In the genomic region with DNA sequence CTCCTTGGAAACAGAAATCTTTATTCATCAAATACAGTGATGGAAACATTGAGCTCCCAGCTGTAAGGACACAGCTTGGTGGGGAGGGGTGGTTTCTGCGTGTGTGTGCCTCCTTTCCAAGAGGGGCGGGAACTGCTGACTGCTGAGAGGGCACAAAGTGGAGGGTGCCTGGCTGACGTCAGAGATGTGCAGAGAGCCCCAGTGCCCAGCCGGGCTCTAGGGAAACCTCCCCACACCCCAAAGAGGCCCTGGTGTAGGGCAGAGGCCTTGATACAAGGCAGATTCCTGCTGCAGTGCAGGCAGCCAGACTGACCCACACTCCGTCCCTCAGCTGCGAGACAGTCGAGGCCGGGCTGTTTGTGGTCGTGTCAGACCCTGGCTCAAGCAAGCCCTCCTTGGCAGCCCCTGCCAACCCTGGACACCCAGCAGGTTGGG, we compare ENCODE assay signal across 22 cellular contexts.
DNase-seq lines count a peak whose midpoint lies in the region; ATAC-seq and TF ChIP-seq lines count a peak whose summit lies in the region.
"Had no signal": no experiment of that assay in that cellular context is flagged by ENCODE, and none has a peak within 500 bp of the region (broad histone marks: within the 10 kb centered on the region; RNA-seq: fewer than 3 reads in every experiment).

No MANE protein-coding gene starts in this region.

- no peak overlapping the region for H3K4me2 ChIP-seq in neuronal stem cell (ENCODE audit: insufficient read depth, low read length, poor library complexity, severe bottlenecking)
- H3K4me2 ChIP-seq: hepatocyte had no signal

- H4K91ac ChIP-seq in neuronal stem cell (ENCODE audit: low read depth, low read length, poor library complexity) = no peak overlapping the region

- no peak for ATAC-seq in HG02970 (IDR thresholded peaks at IDR 0.05; ENCODE audit: low FRiP score, unreplicated experiment)
- ATAC-seq: activated CD4-positive, CD25-positive, alpha-beta regulatory T cell treated with anti-CD3 and anti-CD28 coated beads, Interleukin-2, amount 50 U/mL, for 24 hours; activated CD8-positive, alpha-beta T cell treated with anti-CD3 and anti-CD28 coated beads, Interleukin-2, amount 10 ng/mL, durations not matched to agents 7 days and 5 days; gastrocnemius medialis; naive thymus-derived CD8-positive, alpha-beta T cell had no signal

- H3K9ac ChIP-seq in neuronal stem cell (ENCODE audit: low read depth, low read length, poor library complexity) = no peak overlapping the region

- H3K4me3 ChIP-seq in H7 (ENCODE audit: insufficient read depth, low read depth, low read length) = no peak overlapping the region
- no peak overlapping the region for H3K4me3 ChIP-seq in coronary artery
- no peak overlapping the region for H3K4me3 ChIP-seq in neuronal stem cell (ENCODE audit: low read length in 2 of 2)
- H3K4me3 ChIP-seq: gastrocnemius medialis, hepatocyte, transverse colon had no signal

- H2AK5ac ChIP-seq in neuronal stem cell (ENCODE audit: low read depth, low read length) = no peak overlapping the region

- no peak overlapping the region for H2BK12ac ChIP-seq in neuronal stem cell (ENCODE audit: low read length)

- H2BK120ac ChIP-seq in neuronal stem cell (ENCODE audit: low read depth, low read length) = no peak overlapping the region

- H3K27me3 ChIP-seq in H7 (ENCODE audit: control insufficient read depth, insufficient read depth, low read length) (no peaks in the 10 kb centered on the region), neuronal stem cell (ENCODE audit: control insufficient read depth in 3 of 3, insufficient read depth in 3 of 3, low read depth in 1 of 3, low read length in 3 of 3) (no peaks in the 10 kb centered on the region)
- H3K27me3 ChIP-seq: hepatocyte had no signal

- H3K14ac ChIP-seq in neuronal stem cell (ENCODE audit: low read length) = no peak overlapping the region

- H3K27ac ChIP-seq in coronary artery (no peak overlapping the region), neuronal stem cell (replicated peaks; ENCODE audit: low read length) (no peak overlapping the region)
- H3K27ac ChIP-seq: gastrocnemius medialis, hepatocyte, transverse colon had no signal

- TF ChIP-seq CTCF in coronary artery (IDR thresholded peaks at IDR 0.05) = no peak

- H3K36me3 ChIP-seq in H7 (replicated peaks; ENCODE audit: control insufficient read depth, insufficient read depth, low read length) = no peaks in the 10 kb centered on the region; the same call in 1 of the 2 replicates
- H3K36me3 ChIP-seq in neuronal stem cell (replicated peaks in 1 of 2; ENCODE audit: control insufficient read depth in 2 of 2, insufficient read depth in 2 of 2, low read length in 2 of 2) = no peaks in the 10 kb centered on the region
- H3K36me3 ChIP-seq: gastrocnemius medialis, transverse colon had no signal

- peak overlapping the region; percentile 65 for H2AFZ ChIP-seq in neuronal stem cell (ENCODE audit: low read length)
- H2AFZ ChIP-seq: hepatocyte had no signal

- no CpG with 5 or more reads among the region's 9 CpGs for WGBS in neuronal stem cell (ENCODE audit: extremely low coverage in 2 of 2, insufficient read length in 2 of 2, insufficient replicate concordance in 1 of 2), 2 donors

- no peak overlapping the region for H3K4ac ChIP-seq in neuronal stem cell (ENCODE audit: low read length)

- H2BK15ac ChIP-seq in neuronal stem cell (ENCODE audit: low read length) = no peak overlapping the region

- H3K18ac ChIP-seq in neuronal stem cell (ENCODE audit: low read length) = peak overlapping the region; percentile 11

- H3K23ac ChIP-seq in neuronal stem cell (ENCODE audit: low read depth, low read length, poor library complexity) = no peak overlapping the region

- H3K9me3 ChIP-seq in neuronal stem cell (replicated peaks in 1 of 2; ENCODE audit: control insufficient read depth in 2 of 2, insufficient read depth in 1 of 2, low read depth in 1 of 2, low read length in 2 of 2) = peaks cover 0 to 12% of the 10 kb centered on the region in 2 donors
- H3K9me3 ChIP-seq: Caco-2, gastrocnemius medialis, transverse colon had no signal

- H4K8ac ChIP-seq in neuronal stem cell (ENCODE audit: low read depth, low read length) = no peak overlapping the region

- H2BK5ac ChIP-seq in neuronal stem cell (ENCODE audit: low read length) = no peak overlapping the region

- DNase-seq in D341Med (ENCODE audit: low spot score) (peak; percentile 18), H7 (peak; percentile 42), coronary artery (ENCODE audit: low spot score) (peak; percentile 71), neuronal stem cell (ENCODE audit: low spot score) (no peak), NCI-H510A (lab: John Stamatoyannopoulos, UW) (no peak), hippocampal formation (lab: John Stamatoyannopoulos, UW) (no peak)
- DNase-seq: activated CD8-positive, alpha-beta T cell treated with anti-CD3 and anti-CD28 coated beads, Interleukin-2, amount 10 ng/mL, durations not matched to agents 7 days and 5 days; activated gamma-delta T cell treated with Interleukin-2 at 50 U/mL for 16 hours; C1 segment of cervical spinal cord; Caco-2; central memory CD4-positive, alpha-beta T cell; DMS79 treated with DMSO at 0.1 percent for 48 hours; IMR-90; naive thymus-derived CD8-positive, alpha-beta T cell; NCI-H146; small intestine; stimulated activated CD4-positive, alpha-beta T cell treated with anti-CD3 and anti-CD28 coated beads, Interleukin-2, amount 100 ng/mL, for 24 hours; transverse colon had no signal

- H3K4me1 ChIP-seq in neuronal stem cell (ENCODE audit: control insufficient read depth in 2 of 2, insufficient read depth in 1 of 2, low read depth in 1 of 2, low read length in 2 of 2) = peaks cover 4 to 15% of the 10 kb centered on the region in 2 donors
- H3K4me1 ChIP-seq: Caco-2, gastrocnemius medialis, transverse colon had no signal

- no peaks in the 10 kb centered on the region for H3K79me1 ChIP-seq in neuronal stem cell (ENCODE audit: low read depth, low read length)

Comparison
In these comparisons a context has a peak if more than half of its experiments do, and no peak if none do; other contexts are left out.
1. DNase-seq: peak in D341Med (single experiment), H7 (single experiment) and coronary artery (single experiment); none in neuronal stem cell (single experiment), NCI-H510A (single experiment) and hippocampal formation (0 of 2).